ENCODE assay signal across 7 cellular contexts in genomic region chr19:39957886-39958285, GRCh38. TPM values are rescaled to one million over a fixed set of nuclear protein-coding genes. Genes with fewer than 3 reads are reported as not detected.
DNase-seq lines count a peak whose midpoint lies in the region; ATAC-seq and TF ChIP-seq lines count a peak whose summit lies in the region.
"Not testable (repeated sequence)": the region's sequence is repeated elsewhere in the genome, so short reads cannot be mapped to it uniquely, and the experiment has no call there.

No MANE protein-coding gene starts in this region.

- ATAC-seq in activated naive CD4-positive, alpha-beta T cell treated with anti-CD3 and anti-CD28 coated beads, Interleukin-2, amount 50 U/mL, for 72 hours, result not testable (repeated sequence)

- H3K4me1 Mint-ChIP-seq in T-helper 2 cell treated with Interferon-gamma antibody and Interleukin-4, amounts not matched to agents 5 μg/mL and 100 μg/mL, for 36 hours (ENCODE audit: low read depth), result peaks cover 44% of the 10 kb centered on the region
- peaks cover 50% of the 10 kb centered on the region for H3K4me1 Mint-ChIP-seq in activated T-helper 1 cell treated with anti-CD3 and anti-CD28 coated beads, Interleukin-12 subunit alpha, Interleukin-12 subunit beta, Interleukin-2, Interleukin-4 antibody, amounts not matched to agents 30 ng/mL and 10 ng/mL and 1 ng/mL, durations not matched to agents 14 hours and 24 hours and 36 hours (ENCODE audit: low read depth)

- peak overlapping the region; percentile 33 for H3K4me2 ChIP-seq in DOHH2 (ENCODE audit: low read length)
- H3K4me2 ChIP-seq in OCI-LY7 (ENCODE audit: low read length), result peak overlapping the region; percentile 33

- 0 out of 2 replicates have a peak overlapping the region, but pooled peaks have one; percentile 7 for H3K4me3 ChIP-seq in DOHH2 (ENCODE audit: low read length)
- not testable (repeated sequence) for H3K4me3 ChIP-seq in OCI-LY7 (ENCODE audit: low read depth, low read length, poor library complexity, severe bottlenecking)

- not testable (repeated sequence) for H3K27me3 Mint-ChIP-seq in T-helper 2 cell treated with Interferon-gamma antibody and Interleukin-4, amounts not matched to agents 5 μg/mL and 100 μg/mL, for 36 hours (ENCODE audit: low read depth); activated T-helper 1 cell treated with anti-CD3 and anti-CD28 coated beads, Interleukin-12 subunit alpha, Interleukin-12 subunit beta, Interleukin-2, Interleukin-4 antibody, amounts not matched to agents 30 ng/mL and 10 ng/mL and 1 ng/mL, durations not matched to agents 14 hours and 24 hours and 36 hours (ENCODE audit: insufficient read depth)

- H3K36me3 ChIP-seq in DOHH2 (ENCODE audit: control insufficient read depth, low read length); OCI-LY7 (ENCODE audit: insufficient read depth, low read length): not testable (repeated sequence)

- CTCF ChIA-PET in OCI-LY7 (lab: Charles Lee; ENCODE audit: unreplicated experiment), result interaction anchor here (1.6 kb wide), 1 partner anchor 12 kb away, joined by 3 read pairs; no protein-coding TSS in a partner anchor

- peaks cover 71% of the 10 kb centered on the region for H3K4me1 ChIP-seq in DOHH2 (ENCODE audit: control insufficient read depth, low read length)
- peaks cover 76% of the 10 kb centered on the region for H3K4me1 ChIP-seq in OCI-LY7 (ENCODE audit: insufficient read depth, low read length, poor library complexity, severe bottlenecking)

- H3K36me3 Mint-ChIP-seq in T-helper 2 cell treated with Interferon-gamma antibody and Interleukin-4, amounts not matched to agents 5 μg/mL and 100 μg/mL, for 36 hours (ENCODE audit: low read depth); activated T-helper 1 cell treated with anti-CD3 and anti-CD28 coated beads, Interleukin-12 subunit alpha, Interleukin-12 subunit beta, Interleukin-2, Interleukin-4 antibody, amounts not matched to agents 30 ng/mL and 10 ng/mL and 1 ng/mL, durations not matched to agents 14 hours and 24 hours and 36 hours (ENCODE audit: low read depth); activated naive CD4-positive, alpha-beta T cell treated with anti-CD3 and anti-CD28 coated beads, Interleukin-2, amount 50 U/mL, for 72 hours: not testable (repeated sequence)

- H3K27ac ChIP-seq in DOHH2 (ENCODE audit: low read depth, low read length), result peak overlapping the region; percentile 35
- H3K27ac ChIP-seq in OCI-LY7 (ENCODE audit: low read depth, low read length, poor library complexity, severe bottlenecking), result peak overlapping the region; percentile 76

- intact Hi-C loops in OCI-LY7 (cut with micrococcal nuclease; ENCODE audit: unreplicated experiment), result loop anchor here (2.0 to 10.0 kb wide), 2 partner anchors 17 to 553 kb away; partner anchors contain the start of gene ZFP36
- intact Hi-C loops in activated T-helper 1 cell treated with anti-CD3 and anti-CD28 coated beads, Interleukin-12 subunit alpha, Interleukin-12 subunit beta, Interleukin-2, Interleukin-4 antibody, amounts not matched to agents 30 ng/mL and 10 ng/mL and 1 ng/mL, durations not matched to agents 14 hours and 24 hours and 36 hours (cut with micrococcal nuclease), result not testable (repeated sequence)

- POLR2A ChIA-PET in OCI-LY7 (lab: Charles Lee), result interaction anchor here (0.6 to 1.6 kb wide), 6 partner anchors 9 to 449 kb away, joined by 3 to 5 read pairs (median 3); partner anchors contain the start of gene PSMC4

- peak overlapping the region; percentile 62; the same call in 1 of the 2 replicates for H2AFZ ChIP-seq in OCI-LY7 (ENCODE audit: low read length)

- H3K27me3 ChIP-seq in DOHH2 (ENCODE audit: control insufficient read depth, low read length), result not testable (repeated sequence)

- peak overlapping the region; percentile 21 for H3K27ac Mint-ChIP-seq in T-helper 2 cell treated with Interferon-gamma antibody and Interleukin-4, amounts not matched to agents 5 μg/mL and 100 μg/mL, for 36 hours
- H3K27ac Mint-ChIP-seq in activated T-helper 1 cell treated with anti-CD3 and anti-CD28 coated beads, Interleukin-12 subunit alpha, Interleukin-12 subunit beta, Interleukin-2, Interleukin-4 antibody, amounts not matched to agents 30 ng/mL and 10 ng/mL and 1 ng/mL, durations not matched to agents 14 hours and 24 hours and 36 hours, result peak overlapping the region; percentile 58
- H3K27ac Mint-ChIP-seq in activated naive CD4-positive, alpha-beta T cell treated with anti-CD3 and anti-CD28 coated beads, Interleukin-2, amount 50 U/mL, for 72 hours, result peak overlapping the region; percentile 80 to 88

- DNase-seq in OCI-LY7 (ENCODE audit: low spot score) (peak; percentile 75), mesenteric fat pad (ENCODE audit: low spot score) (peak; percentile 30)
- DNase-seq in T-helper 2 cell treated with Interferon-gamma antibody and Interleukin-4, amounts not matched to agents 5 μg/mL and 100 μg/mL, for 36 hours (ENCODE audit: low spot score); activated T-helper 1 cell treated with anti-CD3 and anti-CD28 coated beads, Interleukin-12 subunit alpha, Interleukin-12 subunit beta, Interleukin-2, Interleukin-4 antibody, amounts not matched to agents 30 ng/mL and 10 ng/mL and 1 ng/mL, durations not matched to agents 14 hours and 24 hours and 36 hours (ENCODE audit: low spot score): not testable (repeated sequence)
- peak; percentile 50 for DNase-seq in activated CD8-positive, alpha-beta memory T cell treated with anti-CD3 and anti-CD28 coated beads for 24 hours
- peak in 1 of 2 donors; percentile 41 for DNase-seq in activated naive CD4-positive, alpha-beta T cell treated with anti-CD3 and anti-CD28 coated beads, Interleukin-2, amount 50 U/mL, for 72 hours (ENCODE audit: low spot score in 2 of 2)

- H3K9me2 ChIP-seq in DOHH2 (replicated peaks; ENCODE audit: control insufficient read depth, low read length); OCI-LY7 (ENCODE audit: insufficient read depth, low read length): not testable (repeated sequence)

- H3K4me3 Mint-ChIP-seq in T-helper 2 cell treated with Interferon-gamma antibody and Interleukin-4, amounts not matched to agents 5 μg/mL and 100 μg/mL, for 36 hours, result peak overlapping the region; percentile 38
- H3K4me3 Mint-ChIP-seq in activated T-helper 1 cell treated with anti-CD3 and anti-CD28 coated beads, Interleukin-12 subunit alpha, Interleukin-12 subunit beta, Interleukin-2, Interleukin-4 antibody, amounts not matched to agents 30 ng/mL and 10 ng/mL and 1 ng/mL, durations not matched to agents 14 hours and 24 hours and 36 hours, result not testable (repeated sequence)

- H3F3A ChIP-seq in DOHH2 (ENCODE audit: control insufficient read depth, insufficient read depth), result peaks cover 29% of the 10 kb centered on the region

- not testable (repeated sequence) for H4K20me1 ChIP-seq in DOHH2 (ENCODE audit: control insufficient read depth, insufficient read depth, low read depth, low read length); OCI-LY7 (ENCODE audit: insufficient read depth, low read length)

- not testable (repeated sequence) for H3K9me3 ChIP-seq in DOHH2 (ENCODE audit: control insufficient read depth, insufficient read depth, low read length); OCI-LY7 (ENCODE audit: low read length)

- H3K79me2 ChIP-seq in DOHH2 (ENCODE audit: control insufficient read depth, low read length); OCI-LY7 (ENCODE audit: insufficient read depth, low read depth, low read length): not testable (repeated sequence)

- TF ChIP-seq CTCF in DOHH2 (IDR thresholded peaks at IDR 0.05; ENCODE audit: low read depth, low read length, poor library complexity, severe bottlenecking); OCI-LY7 (conservative IDR thresholded peaks at IDR 0.05; ENCODE audit: low read length): not testable (repeated sequence)

- not testable (repeated sequence) for H3K9me3 Mint-ChIP-seq in T-helper 2 cell treated with Interferon-gamma antibody and Interleukin-4, amounts not matched to agents 5 μg/mL and 100 μg/mL, for 36 hours; activated T-helper 1 cell treated with anti-CD3 and anti-CD28 coated beads, Interleukin-12 subunit alpha, Interleukin-12 subunit beta, Interleukin-2, Interleukin-4 antibody, amounts not matched to agents 30 ng/mL and 10 ng/mL and 1 ng/mL, durations not matched to agents 14 hours and 24 hours and 36 hours; activated naive CD4-positive, alpha-beta T cell treated with anti-CD3 and anti-CD28 coated beads, Interleukin-2, amount 50 U/mL, for 72 hours

- BruUV-seq in OCI-LY7 (replicated peaks; lab: Mats Ljungman, UMichigan), result not testable (repeated sequence)

RNA-seq across cellular contexts. Expression of gene PSMC4, which starts 13.1 kb away (rescaled TPM):
- total RNA-seq in OCI-LY7 (2014; rRNA removed; shearing (Covaris generic)), result 82.3 and 94.3 TPM in 2 replicates
- total RNA-seq in OCI-LY7 (2022) (73.6 and 78.0 TPM in 2 replicates), mesenteric fat pad (85.5 TPM)
- total RNA-seq in activated T-helper 1 cell treated with anti-CD3 and anti-CD28 coated beads, Interleukin-12 subunit alpha, Interleukin-12 subunit beta, Interleukin-2, Interleukin-4 antibody, amounts not matched to agents 30 ng/mL and 10 ng/mL and 1 ng/mL, durations not matched to agents 14 hours and 24 hours and 36 hours, result 189 and 190 TPM in 2 replicates
- total RNA-seq in activated naive CD4-positive, alpha-beta T cell treated with anti-CD3 and anti-CD28 coated beads, Interleukin-2, amount 50 U/mL, for 72 hours, result 100 to 1,000 TPM in 1 of 2 donors, 10 to 100 TPM in 1; 93.6 to 114 TPM

RNA-seq across cellular contexts. Expression of gene FCGBP, which starts 23.5 kb away (rescaled TPM):
- total RNA-seq in OCI-LY7 (2014; rRNA removed; shearing (Covaris generic)), result 0.21 and 0.41 TPM in 2 replicates
- total RNA-seq in OCI-LY7 (2022), result 1.1 and 1.7 TPM in 2 replicates
- 2.2 and 3.1 TPM in 2 replicates for total RNA-seq in activated T-helper 1 cell treated with anti-CD3 and anti-CD28 coated beads, Interleukin-12 subunit alpha, Interleukin-12 subunit beta, Interleukin-2, Interleukin-4 antibody, amounts not matched to agents 30 ng/mL and 10 ng/mL and 1 ng/mL, durations not matched to agents 14 hours and 24 hours and 36 hours
- 1 to 10 TPM; 4.6 to 8.2 TPM for total RNA-seq in activated naive CD4-positive, alpha-beta T cell treated with anti-CD3 and anti-CD28 coated beads, Interleukin-2, amount 50 U/mL, for 72 hours
- total RNA-seq in mesenteric fat pad, result 108 TPM

RNA-seq across cellular contexts. Expression of gene ZNF546, which starts 39.0 kb away (rescaled TPM):
- 2.3 and 5.0 TPM in 2 replicates for total RNA-seq in OCI-LY7 (2014; rRNA removed; shearing (Covaris generic))
- total RNA-seq in OCI-LY7 (2022) (9.3 and 11.5 TPM in 2 replicates), mesenteric fat pad (3.9 TPM)
- 6.1 and 7.1 TPM in 2 replicates for total RNA-seq in activated T-helper 1 cell treated with anti-CD3 and anti-CD28 coated beads, Interleukin-12 subunit alpha, Interleukin-12 subunit beta, Interleukin-2, Interleukin-4 antibody, amounts not matched to agents 30 ng/mL and 10 ng/mL and 1 ng/mL, durations not matched to agents 14 hours and 24 hours and 36 hours
- 1 to 10 TPM; 3.1 to 4.7 TPM for total RNA-seq in activated naive CD4-positive, alpha-beta T cell treated with anti-CD3 and anti-CD28 coated beads, Interleukin-2, amount 50 U/mL, for 72 hours

Comparison
In these comparisons a context has a peak if more than half of its experiments do, and no peak if none do; other contexts are left out.
1. H3K27ac Mint-ChIP-seq: peak in every context shown above with its lines; median percentile 84 in activated naive CD4-positive, alpha-beta T cell treated with anti-CD3 and anti-CD28 coated beads, Interleukin-2, amount 50 U/mL, for 72 hours; 58 in activated T-helper 1 cell treated with anti-CD3 and anti-CD28 coated beads, Interleukin-12 subunit alpha, Interleukin-12 subunit beta, Interleukin-2, Interleukin-4 antibody, amounts not matched to agents 30 ng/mL and 10 ng/mL and 1 ng/mL, durations not matched to agents 14 hours and 24 hours and 36 hours; 21 in T-helper 2 cell treated with Interferon-gamma antibody and Interleukin-4, amounts not matched to agents 5 μg/mL and 100 μg/mL, for 36 hours.
2. RNA of gene FCGBP, which starts 23.5 kb away (total RNA-seq): 108 TPM in mesenteric fat pad (single experiment); 4.6 to 8.2 TPM in activated naive CD4-positive, alpha-beta T cell treated with anti-CD3 and anti-CD28 coated beads, Interleukin-2, amount 50 U/mL, for 72 hours, 2.2 to 3.1 TPM in activated T-helper 1 cell treated with anti-CD3 and anti-CD28 coated beads, Interleukin-12 subunit alpha, Interleukin-12 subunit beta, Interleukin-2, Interleukin-4 antibody, amounts not matched to agents 30 ng/mL and 10 ng/mL and 1 ng/mL, durations not matched to agents 14 hours and 24 hours and 36 hours and 0.21 to 1.7 TPM in OCI-LY7; every median in the first group is over 10 times any median in the second.